Comparison of ENCODE assay signal across 1 cellular context in the genomic region with DNA sequence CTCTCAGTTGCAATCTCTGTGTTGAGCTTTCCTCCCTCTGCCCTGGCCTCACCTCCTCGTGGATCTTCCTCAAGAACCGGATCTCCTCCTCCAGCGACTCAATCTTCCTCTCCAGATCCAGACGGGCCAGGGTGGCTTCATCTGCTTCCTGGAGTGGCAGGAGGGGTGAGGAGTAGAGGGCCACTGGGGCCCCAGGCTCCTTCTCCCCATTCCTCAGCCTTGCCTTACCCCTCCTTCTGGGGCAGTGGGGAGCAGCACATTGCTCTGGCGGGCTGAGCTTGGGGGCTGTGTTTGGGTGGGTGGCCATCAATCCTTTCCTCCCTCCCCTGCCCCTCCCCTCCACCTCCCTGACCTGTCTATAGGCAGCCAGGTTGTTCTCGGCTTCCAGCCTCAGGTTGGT.
TF ChIP-seq lines count a peak whose summit lies in the region.

No MANE protein-coding gene starts in this region.

TF ChIP-seq in endothelial cell of umbilical vein, 7 proteins besides CTCF, POLR2A, EP300 and RAD21 (continued from another document):
- TF ChIP-seq GATA2 (IDR thresholded peaks at IDR 0.05; ENCODE audit: insufficient read depth, insufficient read length, low read depth, low read length) (no peak), POLR2AphosphoS5 (IDR thresholded peaks at IDR 0.05; ENCODE audit: insufficient read depth, low read depth, low read length) (no peak), EZH2 (IDR thresholded peaks at IDR 0.05; ENCODE audit: borderline replicate concordance, low read depth, low read length, severe bottlenecking) (no peak)
